ENCODE assay signal across 15 cellular contexts in the genomic region with DNA sequence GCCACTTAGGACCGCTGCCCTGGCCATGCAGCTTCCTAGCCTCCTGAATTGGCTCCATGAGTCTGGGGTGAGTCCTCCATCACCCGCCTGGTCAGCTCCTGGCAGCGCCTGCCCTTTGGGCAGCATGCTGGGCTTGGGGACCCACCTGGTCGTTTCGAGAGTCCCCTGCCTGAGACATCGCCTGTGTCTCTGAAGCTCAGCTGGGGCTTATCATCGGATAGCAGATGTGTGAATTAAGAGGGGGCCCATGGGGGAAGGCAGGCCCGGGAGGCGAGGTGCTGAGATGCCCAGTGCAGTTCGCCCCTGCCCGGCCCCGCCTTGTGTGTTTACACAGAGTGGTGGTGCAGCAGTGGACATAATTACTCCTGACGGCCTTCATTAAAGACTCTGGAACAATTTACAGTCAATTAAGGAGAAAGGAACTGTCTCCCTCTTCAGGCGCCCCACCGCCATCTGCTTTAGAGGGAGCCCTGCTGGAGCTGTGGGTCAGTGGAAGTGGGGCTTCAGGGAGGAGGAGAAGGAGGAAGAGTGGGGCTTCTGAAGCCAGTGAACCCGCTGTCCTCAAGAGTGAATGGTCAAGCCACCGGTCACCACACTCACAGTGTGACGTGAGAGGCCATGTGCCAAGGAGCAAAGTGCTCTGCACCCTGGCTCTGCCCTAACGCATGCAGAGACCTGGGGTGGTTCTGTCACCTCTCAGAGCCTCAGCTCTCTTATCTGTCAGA.
"Had no signal": no experiment of that assay in that cellular context is flagged by ENCODE, and none has a peak within 500 bp of the region (broad histone marks: within the 10 kb centered on the region; RNA-seq: fewer than 3 reads in every experiment).

No MANE protein-coding gene starts in this region.

- H3K27me3 Mint-ChIP-seq: activated CD4-positive, alpha-beta memory T cell treated with anti-CD3 and anti-CD28 coated beads for 36 hours; activated CD4-positive, alpha-beta T cell treated with anti-CD3 and anti-CD28 coated beads for 36 hours had no signal

- H3K9me3 ChIP-seq: lower lobe of right lung, neutrophil, thoracic aorta, upper lobe of right lung had no signal

- H3K27ac Mint-ChIP-seq: activated CD4-positive, alpha-beta memory T cell treated with anti-CD3 and anti-CD28 coated beads for 36 hours; activated CD4-positive, alpha-beta T cell treated with anti-CD3 and anti-CD28 coated beads for 36 hours; activated naive CD8-positive, alpha-beta T cell treated with anti-CD3 and anti-CD28 coated beads, Interleukin-2, amount 10 ng/mL, durations not matched to agents 7 days and 5 days; activated T-helper 2 cell treated with anti-CD3 and anti-CD28 coated beads, Interferon-gamma antibody, Interleukin-2, Interleukin-4, amounts not matched to agents 10 μg/mL and 5 μg/mL and 100 μg/mL, durations not matched to agents 14 hours and 24 hours and 36 hours; natural killer cell; stimulated activated naive B cell treated with anti-CD40 and anti-IgM and Interleukin-4, amounts not matched to agents 10 μg/mL and 1 μg/mL and 100 μg/mL, for 72 hours; WTC11 had no signal

- H3K27ac ChIP-seq: cardiac muscle cell, lower lobe of right lung, neutrophil, thoracic aorta, upper lobe of right lung had no signal

- H3K36me3 Mint-ChIP-seq: activated CD4-positive, alpha-beta memory T cell treated with anti-CD3 and anti-CD28 coated beads for 36 hours; activated naive CD8-positive, alpha-beta T cell treated with anti-CD3 and anti-CD28 coated beads, Interleukin-2, amount 10 ng/mL, durations not matched to agents 7 days and 5 days; natural killer cell; stimulated activated naive B cell treated with anti-CD40 and anti-IgM and Interleukin-4, amounts not matched to agents 10 μg/mL and 1 μg/mL and 100 μg/mL, for 72 hours; WTC11 had no signal

- H3K27me3 ChIP-seq: cardiac muscle cell, neutrophil, upper lobe of right lung had no signal

- H3K9me3 Mint-ChIP-seq: activated CD4-positive, alpha-beta memory T cell treated with anti-CD3 and anti-CD28 coated beads for 36 hours; activated naive CD8-positive, alpha-beta T cell treated with anti-CD3 and anti-CD28 coated beads, Interleukin-2, amount 10 ng/mL, durations not matched to agents 7 days and 5 days; activated T-helper 2 cell treated with anti-CD3 and anti-CD28 coated beads, Interferon-gamma antibody, Interleukin-2, Interleukin-4, amounts not matched to agents 10 μg/mL and 5 μg/mL and 100 μg/mL, durations not matched to agents 14 hours and 24 hours and 36 hours; natural killer cell; stimulated activated naive B cell treated with anti-CD40 and anti-IgM and Interleukin-4, amounts not matched to agents 10 μg/mL and 1 μg/mL and 100 μg/mL, for 72 hours; WTC11 had no signal

- ATAC-seq: activated CD4-positive, alpha-beta T cell treated with anti-CD3 and anti-CD28 coated beads for 36 hours; lower lobe of right lung; natural killer cell; stimulated activated naive B cell treated with anti-CD40 and anti-IgM and Interleukin-4, amounts not matched to agents 10 μg/mL and 1 μg/mL and 100 μg/mL, for 72 hours; upper lobe of right lung; WTC11 had no signal

- H3K4me1 Mint-ChIP-seq: activated CD4-positive, alpha-beta T cell treated with anti-CD3 and anti-CD28 coated beads for 36 hours; activated naive CD8-positive, alpha-beta T cell treated with anti-CD3 and anti-CD28 coated beads, Interleukin-2, amount 10 ng/mL, durations not matched to agents 7 days and 5 days; natural killer cell; stimulated activated naive B cell treated with anti-CD40 and anti-IgM and Interleukin-4, amounts not matched to agents 10 μg/mL and 1 μg/mL and 100 μg/mL, for 72 hours; WTC11 had no signal

- H3K4me3 Mint-ChIP-seq: activated CD4-positive, alpha-beta memory T cell treated with anti-CD3 and anti-CD28 coated beads for 36 hours; activated CD4-positive, alpha-beta T cell treated with anti-CD3 and anti-CD28 coated beads for 36 hours; activated naive CD8-positive, alpha-beta T cell treated with anti-CD3 and anti-CD28 coated beads, Interleukin-2, amount 10 ng/mL, durations not matched to agents 7 days and 5 days; natural killer cell; stimulated activated naive B cell treated with anti-CD40 and anti-IgM and Interleukin-4, amounts not matched to agents 10 μg/mL and 1 μg/mL and 100 μg/mL, for 72 hours; WTC11 had no signal

- H3K4me1 ChIP-seq: lower lobe of right lung, upper lobe of right lung had no signal

- DNase-seq: activated CD4-positive, alpha-beta memory T cell treated with anti-CD3 and anti-CD28 coated beads for 36 hours; activated CD4-positive, alpha-beta T cell treated with anti-CD3 and anti-CD28 coated beads for 36 hours; activated naive CD4-positive, alpha-beta T cell treated with Interleukin-2 at 50 U/mL for 16 hours; activated naive CD8-positive, alpha-beta T cell treated with anti-CD3 and anti-CD28 coated beads, Interleukin-2, amount 10 ng/mL, durations not matched to agents 7 days and 5 days; amygdala; lower lobe of right lung; natural killer cell; stimulated activated naive B cell treated with anti-CD40 and anti-IgM and Interleukin-4, amounts not matched to agents 10 μg/mL and 1 μg/mL and 100 μg/mL, for 72 hours; upper lobe of right lung had no signal

- H3K36me3 ChIP-seq: cardiac muscle cell, lower lobe of right lung, neutrophil, thoracic aorta, upper lobe of right lung had no signal

- H3K4me3 ChIP-seq: cardiac muscle cell, dorsolateral prefrontal cortex, lower lobe of right lung, thoracic aorta, upper lobe of right lung had no signal
